In the genomic region with DNA sequence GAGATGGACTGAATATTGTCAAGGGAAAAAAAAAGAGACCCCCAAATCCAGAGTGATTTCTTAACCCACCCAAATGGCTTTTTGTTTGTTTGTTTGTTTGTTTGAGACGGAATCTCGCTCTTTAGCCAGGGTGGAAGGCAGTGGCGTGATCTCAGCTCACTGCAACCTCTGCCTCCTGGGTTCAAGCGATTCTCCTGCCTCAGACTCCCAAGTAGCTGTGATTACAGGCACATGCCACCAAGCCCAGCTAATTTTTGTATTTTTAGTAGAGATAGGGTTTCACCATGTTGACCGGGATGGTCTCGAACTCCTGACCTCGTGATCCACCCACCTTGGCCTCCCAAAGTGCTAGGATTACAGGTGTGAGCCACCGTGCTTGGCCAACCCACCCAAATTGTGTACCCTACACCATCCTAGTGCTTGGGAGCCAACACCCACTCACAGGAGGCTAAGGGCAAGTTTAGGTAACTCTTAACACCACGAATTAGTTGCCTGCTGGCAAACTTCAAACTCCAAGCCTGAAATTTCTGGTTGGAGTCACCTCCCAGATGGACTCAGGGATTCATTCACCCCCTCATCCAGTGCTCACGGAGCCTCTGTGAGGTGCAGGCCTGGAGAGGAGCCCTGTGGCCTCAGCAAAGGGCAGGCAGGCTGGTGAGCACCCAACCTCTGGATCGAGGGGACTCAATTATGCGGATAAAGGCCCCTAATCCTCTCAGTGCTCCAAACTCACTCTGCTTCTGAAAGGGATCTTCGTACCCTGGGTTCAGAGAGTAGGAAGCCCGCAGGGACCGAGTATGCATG, we compare ENCODE assay signal across 8 cellular contexts. TPM values are rescaled to one million over a fixed set of nuclear protein-coding genes. Genes with fewer than 3 reads are reported as not detected.
A peak's percentile ranks its signal among the peaks of the same experiment; 100 is the strongest.
DNase-seq lines count a peak whose midpoint lies in the region; ATAC-seq, FAIRE-seq and TF ChIP-seq lines count a peak whose summit lies in the region.
"Had no signal": no experiment of that assay in that cellular context is flagged by ENCODE, and none has a peak within 500 bp of the region (broad histone marks: within the 10 kb centered on the region; RNA-seq: fewer than 3 reads in every experiment).

No MANE protein-coding gene starts in this region.

- CTCF ChIA-PET in HepG2 (lab: Yijun Ruan, JAX; ENCODE audit: low intra/inter-chr PET ratio, low total read pairs): interaction anchor here (1.2 kb wide), 1 partner anchor 50 kb away, joined by 3 read pairs; no protein-coding TSS in a partner anchor

- TF ChIP-seq POLR2A in HepG2 (IDR thresholded peaks at IDR 0.05; ENCODE audit: insufficient read depth in 1 of 2, low read depth in 2 of 2, low read length in 2 of 2): no peak

- 79% methylated on average over 9 of the region's 15 CpGs for WGBS in HepG2 (ENCODE audit: low lambda C conversion rate)

- intact Hi-C loops in ascending aorta (cut with DNase I) (loop anchor here (2.0 kb wide), 2 partner anchors 14 to 26 kb away; no protein-coding TSS in a partner anchor), HepG2 (cut with micrococcal nuclease; ENCODE audit: unreplicated experiment) (loop anchor here (5.0 kb wide), 1 partner anchor 33 kb away; no protein-coding TSS in a partner anchor)

- peak overlapping the region; percentile 95 to 96 for H3K27ac ChIP-seq in ascending aorta
- peak overlapping the region; percentile 85 for H3K27ac ChIP-seq in HepG2 (ENCODE audit: extremely low read length, insufficient read depth, low read length)
- H3K27ac ChIP-seq in substantia nigra (ENCODE audit: low read depth, low read length, poor library complexity, severe bottlenecking): peak overlapping the region; percentile 58

- TF ChIP-seq CTCF in ascending aorta (IDR thresholded peaks at IDR 0.05): no peak
- TF ChIP-seq CTCF in HepG2 (CRISPR knock-in tag; IDR thresholded peaks at IDR 0.05): no peak

- H2AFZ ChIP-seq in HepG2 (ENCODE audit: low read length): no peak overlapping the region

- no TSS peak for BruUV-seq in HepG2 (replicated peaks; lab: Mats Ljungman, UMichigan)

- no peak; the same call in 2 of the 3 replicates for ATAC-seq in HepG2

- H3K27me3 ChIP-seq in MG63: no peaks in the 10 kb centered on the region
- H3K27me3 ChIP-seq in ascending aorta: no peaks in the 10 kb centered on the region
- no peaks in the 10 kb centered on the region for H3K27me3 ChIP-seq in HepG2 (ENCODE audit: control insufficient read depth in 1 of 2, insufficient read depth in 2 of 2, low read length in 2 of 2)

- DNase-seq in MG63 (no peak), ascending aorta (ENCODE audit: low spot score in 2 of 2) (no peak), HepG2 (ENCODE audit: low spot score) (no peak), substantia nigra (lab: John Stamatoyannopoulos, UW) (no peak), NCI-H1417 treated with DMSO at 0.1 percent for 48 hours (lab: John Stamatoyannopoulos, UW) (no peak), occipital lobe (lab: John Stamatoyannopoulos, UW) (no peak), germinal center (ENCODE audit: low spot score) (no peak)
- DNase-seq: midbrain had no signal

- H3K9me3 ChIP-seq in MG63: no peaks in the 10 kb centered on the region
- no peaks in the 10 kb centered on the region for H3K9me3 ChIP-seq in ascending aorta
- no peaks in the 10 kb centered on the region for H3K9me3 ChIP-seq in HepG2 (ENCODE audit: low read length)

- H3K36me3 ChIP-seq in MG63 (peaks cover 70% of the 10 kb centered on the region), ascending aorta (no peaks in the 10 kb centered on the region), HepG2 (replicated peaks in 1 of 2; ENCODE audit: control insufficient read depth in 1 of 2, insufficient read depth in 2 of 2, low read length in 2 of 2) (peaks cover 8 to 10% of the 10 kb centered on the region in 2 experiments; a peak in 4 of 5 replicates)

- peak overlapping the region; percentile 67 for H3K9ac ChIP-seq in HepG2 (ENCODE audit: insufficient read depth, low read depth, low read length)

- POLR2A ChIA-PET in HepG2 (lab: Yijun Ruan, JAX): interaction anchor here (1.3 to 3.4 kb wide), 7 partner anchors 13 to 43 kb away, joined by 4 to 51 read pairs (median 6); a partner anchor contains a TSS

- peaks cover 98% of the 10 kb centered on the region for H3K79me2 ChIP-seq in HepG2 (ENCODE audit: insufficient read depth, low read length)

- TF ChIP-seq RAD21 in HepG2 (CRISPR knock-in tag; IDR thresholded peaks at IDR 0.05): no peak

- TF ChIP-seq EP300 in HepG2 (IDR thresholded peaks at IDR 0.05; ENCODE audit: low read depth in 2 of 2, low read length in 2 of 2) (no peak), HepG2 (CRISPR knock-in tag; IDR thresholded peaks at IDR 0.05; ENCODE audit: borderline replicate concordance) (no peak)

- FAIRE-seq in HepG2 (lab: Jason Lieb, UNC): no peak

- peaks cover 43 to 88% of the 10 kb centered on the region in 2 donors for H3K4me1 ChIP-seq in ascending aorta
- H3K4me1 ChIP-seq in HepG2 (ENCODE audit: insufficient read depth, low read length): peaks cover 99% of the 10 kb centered on the region

- H3K4me3 ChIP-seq in MG63 (peak overlapping the region; percentile 13), ascending aorta (no peak overlapping the region), HepG2 (replicated peaks in 1 of 3; ENCODE audit: insufficient read depth in 1 of 3, low read depth in 2 of 3, low read length in 3 of 3) (peak overlapping the region in 1 of 3 experiments; percentile 49; a peak in 2 of 6 replicates)

- H3K4me2 ChIP-seq in HepG2 (ENCODE audit: low read depth, low read length): peak overlapping the region; percentile 68

- peaks cover 3% of the 10 kb centered on the region; the same call in 1 of the 2 replicates for H4K20me1 ChIP-seq in HepG2 (ENCODE audit: insufficient read depth, low read length)

- in situ Hi-C loops in HepG2 (cut with HindIII; ENCODE audit: extremely low pct_ligation_motif_present, low pct_unique_long_range_greater_than_20kb): no loop called here

RNA-seq across cellular contexts. Expression of a gene that starts 37.6 kb away (rescaled TPM):
- 476 and 621 TPM in 2 replicates for total RNA-seq in MG63 (2014; rRNA removed; shearing (Covaris generic); ENCODE audit: low replicate concordance)
- total RNA-seq in ascending aorta: 1,036 TPM
- 167 and 192 TPM in 2 replicates for total RNA-seq in HepG2 (2016; rRNA removed; fragmentation: Illumina TruSeq; extraction: Trizol)
- 13.8 and 15.0 TPM in 2 replicates for total RNA-seq in HepG2 (2016; cell fraction: cytosol; rRNA removed; fragmentation: Illumina TruSeq; extraction: Trizol; ENCODE audit: low read depth)
- 122 and 176 TPM in 2 replicates for total RNA-seq in HepG2 (2016; cell fraction: insoluble cytoplasmic fraction; rRNA removed; fragmentation: Illumina TruSeq; extraction: Trizol)
- total RNA-seq in HepG2 (2016; cell fraction: membrane; rRNA removed; fragmentation: Illumina TruSeq; extraction: Trizol): 28.6 and 34.1 TPM in 2 replicates
- total RNA-seq in HepG2 (2016; cell fraction: nucleus; rRNA removed; fragmentation: Illumina TruSeq; extraction: Trizol): 148 and 165 TPM in 2 replicates
- polyA plus RNA-seq in HepG2 (2011; rRNA removed): 171 and 223 TPM in 2 replicates
- polyA plus RNA-seq in HepG2 (2011; cell fraction: cytosol; rRNA removed): 82.2 and 91.7 TPM in 2 replicates
- polyA plus RNA-seq in HepG2 (2011; cell fraction: nucleus; rRNA removed): 437 and 620 TPM in 2 replicates
- 222 and 260 TPM in 2 replicates for polyA plus RNA-seq in HepG2 (2012)
- polyA plus RNA-seq in HepG2 (2016; cell fraction: cytosol; fragmentation: Illumina TruSeq; extraction: Trizol; ENCODE audit: low read depth): 5.8 and 8.5 TPM in 2 replicates
- 192 and 256 TPM in 2 replicates for polyA plus RNA-seq in HepG2 (2016; cell fraction: insoluble cytoplasmic fraction; fragmentation: Illumina TruSeq; extraction: Trizol; ENCODE audit: low read depth)
- polyA plus RNA-seq in HepG2 (2016; cell fraction: membrane; fragmentation: Illumina TruSeq; extraction: Trizol; ENCODE audit: low read depth): 20.9 and 27.6 TPM in 2 replicates
- polyA plus RNA-seq in HepG2 (2016; cell fraction: nucleus; fragmentation: Illumina TruSeq; extraction: Trizol; ENCODE audit: insufficient read depth, low read depth): 435 and 441 TPM in 2 replicates
- 172 and 192 TPM in 2 replicates for polyA minus RNA-seq in HepG2 (2011; rRNA and poly(A)+ RNA removed; ENCODE audit: low replicate concordance)
- 86.2 and 95.5 TPM in 2 replicates for polyA minus RNA-seq in HepG2 (2011; cell fraction: cytosol; rRNA and poly(A)+ RNA removed)
- polyA minus RNA-seq in HepG2 (2011; cell fraction: nucleus; rRNA and poly(A)+ RNA removed): 73.1 and 75.2 TPM in 2 replicates
- total RNA-seq in occipital lobe: 53.2 TPM

RNA-seq across cellular contexts. Expression of a gene that starts 59.2 kb away (rescaled TPM):
- not detected in 2 replicates for total RNA-seq in MG63 (2014; rRNA removed; shearing (Covaris generic); ENCODE audit: low replicate concordance)
- total RNA-seq in ascending aorta (not detected), HepG2 (2016; rRNA removed; fragmentation: Illumina TruSeq; extraction: Trizol) (0.62 and 1.6 TPM in 2 replicates), occipital lobe (not detected)
- 1.0 and 1.2 TPM in 2 replicates for total RNA-seq in HepG2 (2016; cell fraction: cytosol; rRNA removed; fragmentation: Illumina TruSeq; extraction: Trizol; ENCODE audit: low read depth)
- total RNA-seq in HepG2 (2016; cell fraction: insoluble cytoplasmic fraction; rRNA removed; fragmentation: Illumina TruSeq; extraction: Trizol): 0.30 and 1.3 TPM in 2 replicates
- total RNA-seq in HepG2 (2016; cell fraction: membrane; rRNA removed; fragmentation: Illumina TruSeq; extraction: Trizol): 0.49 and 0.59 TPM in 2 replicates
- 2.3 and 2.9 TPM in 2 replicates for total RNA-seq in HepG2 (2016; cell fraction: nucleus; rRNA removed; fragmentation: Illumina TruSeq; extraction: Trizol)
- 13.6 and 20.4 TPM in 2 replicates for polyA plus RNA-seq in HepG2 (2011; rRNA removed)
- polyA plus RNA-seq in HepG2 (2011; cell fraction: cytosol; rRNA removed): 3.4 and 3.8 TPM in 2 replicates
- polyA plus RNA-seq in HepG2 (2011; cell fraction: nucleus; rRNA removed): 230 and 249 TPM in 2 replicates
- 8.4 and 11.4 TPM in 2 replicates for polyA plus RNA-seq in HepG2 (2012)
- 0.35 and 0.73 TPM in 2 replicates for polyA plus RNA-seq in HepG2 (2016; cell fraction: cytosol; fragmentation: Illumina TruSeq; extraction: Trizol; ENCODE audit: low read depth)
- 0.66 and 0.96 TPM in 2 replicates for polyA plus RNA-seq in HepG2 (2016; cell fraction: insoluble cytoplasmic fraction; fragmentation: Illumina TruSeq; extraction: Trizol; ENCODE audit: low read depth)
- polyA plus RNA-seq in HepG2 (2016; cell fraction: membrane; fragmentation: Illumina TruSeq; extraction: Trizol; ENCODE audit: low read depth): 0.66 and 0.81 TPM in 2 replicates
- polyA plus RNA-seq in HepG2 (2016; cell fraction: nucleus; fragmentation: Illumina TruSeq; extraction: Trizol; ENCODE audit: insufficient read depth, low read depth): 16.2 and 18.9 TPM in 2 replicates
- 4.4 TPM in 1 of 2 replicates, not detected in the other for polyA minus RNA-seq in HepG2 (2011; rRNA and poly(A)+ RNA removed; ENCODE audit: low replicate concordance)
- polyA minus RNA-seq in HepG2 (2011; cell fraction: cytosol; rRNA and poly(A)+ RNA removed): 0.69 and 2.0 TPM in 2 replicates
- polyA minus RNA-seq in HepG2 (2011; cell fraction: nucleus; rRNA and poly(A)+ RNA removed): 10.0 and 11.6 TPM in 2 replicates
